In the genomic region with DNA sequence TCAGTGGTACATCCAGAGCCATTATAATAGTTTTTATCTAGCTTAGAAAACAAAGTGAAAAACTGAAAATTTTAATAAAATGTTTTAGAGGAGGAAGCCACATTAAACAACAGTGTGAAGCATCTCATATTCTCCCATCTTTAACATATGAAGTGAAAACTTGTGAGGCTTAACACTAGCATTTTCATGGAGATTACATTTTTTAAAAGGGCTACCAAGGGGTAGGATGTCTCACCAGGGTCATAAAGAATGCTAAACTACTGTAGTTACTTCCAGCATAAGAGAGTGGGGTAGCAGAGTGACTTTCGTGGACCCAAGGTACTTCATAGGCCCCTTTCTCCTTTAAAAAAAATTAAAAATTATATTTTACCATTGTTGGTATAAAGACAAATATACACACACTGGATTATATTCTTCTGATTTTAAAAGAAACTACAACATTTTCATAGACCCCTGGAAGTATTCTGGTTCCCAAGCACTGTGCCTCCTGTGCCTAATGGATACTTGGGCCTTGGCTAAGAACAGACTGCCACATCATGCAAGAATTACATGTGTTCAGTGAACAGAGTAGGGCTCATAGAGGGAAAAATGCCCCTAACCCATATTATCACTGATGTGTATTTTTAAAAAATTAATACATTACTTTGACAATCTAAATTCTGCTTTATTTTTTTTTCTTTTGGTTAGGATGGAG, we compare ENCODE assay signal across 1 cellular context.
TF ChIP-seq lines count a peak whose summit lies in the region.

No MANE protein-coding gene starts in this region.

TF ChIP-seq in WTC11, 78 proteins besides CTCF, POLR2A, EP300 and RAD21 (continued from another document):
- no peak for TF ChIP-seq ATF6 (CRISPR knock-in tag; IDR thresholded peaks at IDR 0.05)
